ENCODE assay signal across 1 cellular context in genomic region chr2:235921508-235922260, GRCh38.
A peak's percentile ranks its signal among the peaks of the same experiment; 100 is the strongest.
TF ChIP-seq lines count a peak whose summit lies in the region.

No MANE protein-coding gene starts in this region.

TF ChIP-seq in HepG2, 621 proteins besides CTCF, POLR2A, EP300 and RAD21 (continued from another document and continues in another):
- no peak for TF ChIP-seq ZNF513 (CRISPR knock-in tag; conservative IDR thresholded peaks at IDR 0.05)
- TF ChIP-seq ZNF720 (CRISPR knock-in tag; IDR thresholded peaks at IDR 0.05): no peak
- TF ChIP-seq ZNF83 (CRISPR knock-in tag; IDR thresholded peaks at IDR 0.05; ENCODE audit: borderline replicate concordance): no peak
- TF ChIP-seq HMG20A (CRISPR knock-in tag; IDR thresholded peaks at IDR 0.05; ENCODE audit: borderline replicate concordance): peak; percentile 24; the same call in 1 of the 2 replicates
- TF ChIP-seq CREM (IDR thresholded peaks at IDR 0.05): peak; percentile 49
- TF ChIP-seq CREM (CRISPR knock-in tag; IDR thresholded peaks at IDR 0.05): no peak
- TF ChIP-seq PITX1 (CRISPR knock-in tag; IDR thresholded peaks at IDR 0.05): no peak
- TF ChIP-seq ZFP36 (IDR thresholded peaks at IDR 0.05; ENCODE audit: borderline replicate concordance, low read depth, low read length, partially characterized antibody): no peak
- TF ChIP-seq ZBTB26 (CRISPR knock-in tag; IDR thresholded peaks at IDR 0.05; ENCODE audit: borderline replicate concordance): no peak
- TF ChIP-seq HNF4G (IDR thresholded peaks at IDR 0.05; ENCODE audit: borderline replicate concordance, low read depth, low read length): no peak
- 0 out of 2 replicates have a peak, but pooled peaks have one; percentile 28 for TF ChIP-seq HNF4G (CRISPR knock-in tag; IDR thresholded peaks at IDR 0.05; ENCODE audit: borderline replicate concordance, low read depth)
- TF ChIP-seq HOXA5 (CRISPR knock-in tag; IDR thresholded peaks at IDR 0.05): no peak
- no peak for TF ChIP-seq HDAC6 (IDR thresholded peaks at IDR 0.05; ENCODE audit: low read depth, low read length)
- no peak for TF ChIP-seq TFDP2 (CRISPR knock-in tag; IDR thresholded peaks at IDR 0.05)
- no peak for TF ChIP-seq SMARCE1 (IDR thresholded peaks at IDR 0.05; ENCODE audit: borderline replicate concordance)
- TF ChIP-seq DZIP1 (CRISPR knock-in tag; IDR thresholded peaks at IDR 0.05): no peak
- peak; percentile 28; the same call in 1 of the 2 replicates for TF ChIP-seq CREB1 (IDR thresholded peaks at IDR 0.05)
- TF ChIP-seq CREB1 (CRISPR knock-in tag; IDR thresholded peaks at IDR 0.05): no peak
- TF ChIP-seq ZNF879 (CRISPR knock-in tag; IDR thresholded peaks at IDR 0.05): no peak
- peak; percentile 37 for TF ChIP-seq TEAD3 (CRISPR knock-in tag; optimal IDR thresholded peaks at IDR 0.05; ENCODE audit: borderline replicate concordance)
- TF ChIP-seq FOXJ3 (CRISPR knock-in tag; IDR thresholded peaks at IDR 0.05; ENCODE audit: borderline replicate concordance): peak; percentile 78; the same call in 1 of the 2 replicates
- peak; percentile 70; the same call in 1 of the 2 replicates for TF ChIP-seq YEATS4 (CRISPR knock-in tag; IDR thresholded peaks at IDR 0.05; ENCODE audit: borderline replicate concordance)
- no peak; the same call in 1 of the 2 replicates for TF ChIP-seq RARA (CRISPR knock-in tag; IDR thresholded peaks at IDR 0.05)
- TF ChIP-seq NFKBIZ (CRISPR knock-in tag; IDR thresholded peaks at IDR 0.05): no peak
- TF ChIP-seq NKX3-1 (CRISPR knock-in tag; IDR thresholded peaks at IDR 0.05): no peak
- TF ChIP-seq TRIM24 (CRISPR knock-in tag; IDR thresholded peaks at IDR 0.05): no peak
- no peak for TF ChIP-seq PPARG (CRISPR knock-in tag; conservative IDR thresholded peaks at IDR 0.05)
- TF ChIP-seq ZNF614 (CRISPR knock-in tag; IDR thresholded peaks at IDR 0.05; ENCODE audit: borderline replicate concordance): peak; percentile 39; the same call in 1 of the 2 replicates
- TF ChIP-seq MNT (IDR thresholded peaks at IDR 0.05): peak; percentile 44; the same call in 1 of the 2 replicates
- TF ChIP-seq ZNF329 (CRISPR knock-in tag; IDR thresholded peaks at IDR 0.05; ENCODE audit: low read depth): no peak
- TF ChIP-seq ZBTB4 (CRISPR knock-in tag; IDR thresholded peaks at IDR 0.05; ENCODE audit: borderline replicate concordance): peak; percentile 72; the same call in 1 of the 2 replicates
- no peak for TF ChIP-seq MTERF4 (CRISPR knock-in tag; IDR thresholded peaks at IDR 0.05)
- TF ChIP-seq ZNF816 (CRISPR knock-in tag; IDR thresholded peaks at IDR 0.05; ENCODE audit: borderline replicate concordance): 0 out of 2 replicates have a peak, but pooled peaks have one; percentile 68
- peak; percentile 35; the same call in 1 of the 2 replicates for TF ChIP-seq SIX1 (CRISPR knock-in tag; IDR thresholded peaks at IDR 0.05; ENCODE audit: borderline replicate concordance)
- 0 out of 2 replicates have a peak, but pooled peaks have one; percentile 39 for TF ChIP-seq ELF4 (CRISPR knock-in tag; IDR thresholded peaks at IDR 0.05; ENCODE audit: borderline replicate concordance)
- no peak for TF ChIP-seq SOX6 (IDR thresholded peaks at IDR 0.05)
- peak; percentile 78 for TF ChIP-seq SOX6 (CRISPR knock-in tag; IDR thresholded peaks at IDR 0.05)
- TF ChIP-seq MXD4 (CRISPR knock-in tag; IDR thresholded peaks at IDR 0.05): peak; percentile 53
- no peak for TF ChIP-seq ZZZ3 (CRISPR knock-in tag; IDR thresholded peaks at IDR 0.05; ENCODE audit: borderline replicate concordance)
- no peak for TF ChIP-seq CSRNP1 (CRISPR knock-in tag; IDR thresholded peaks at IDR 0.05)
- no peak for TF ChIP-seq ZNF143 (CRISPR knock-in tag; IDR thresholded peaks at IDR 0.05)
- TF ChIP-seq KMT2B (CRISPR knock-in tag; IDR thresholded peaks at IDR 0.05): no peak
- TF ChIP-seq HOXA3 (CRISPR knock-in tag; IDR thresholded peaks at IDR 0.05): no peak
- TF ChIP-seq CCDC6 (CRISPR knock-in tag; IDR thresholded peaks at IDR 0.05): no peak
- TF ChIP-seq ZNF253 (CRISPR knock-in tag; IDR thresholded peaks at IDR 0.05; ENCODE audit: borderline replicate concordance): no peak
- no peak for TF ChIP-seq GTF3A (CRISPR knock-in tag; conservative IDR thresholded peaks at IDR 0.05)
- TF ChIP-seq MEIS1 (CRISPR knock-in tag; IDR thresholded peaks at IDR 0.05; ENCODE audit: borderline replicate concordance): no peak
- TF ChIP-seq KLF13 (CRISPR knock-in tag; IDR thresholded peaks at IDR 0.05): no peak
- TF ChIP-seq TFE3 (CRISPR knock-in tag; IDR thresholded peaks at IDR 0.05): peak; percentile 66; the same call in 1 of the 2 replicates
